ENCODE assay signal across 1 cellular context in the genomic region with DNA sequence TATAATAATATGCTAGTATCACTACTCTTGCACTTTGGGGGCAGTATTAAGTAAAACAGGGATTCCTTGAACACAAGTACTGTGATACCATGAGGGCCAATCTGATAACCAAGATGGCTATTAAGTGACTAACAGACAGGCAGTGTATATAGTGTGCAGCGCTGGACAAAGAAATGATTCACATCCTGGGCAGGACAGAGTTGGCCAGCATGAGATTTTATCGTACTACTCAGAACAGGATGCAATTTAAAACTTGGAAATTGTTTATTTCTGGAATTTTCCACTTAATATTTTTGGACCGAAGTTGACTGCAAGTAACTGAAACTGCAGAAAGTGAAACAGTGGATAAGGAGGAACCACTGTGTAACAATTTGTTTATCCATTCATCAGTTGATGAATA.
TF ChIP-seq lines count a peak whose summit lies in the region.

No MANE protein-coding gene starts in this region.

TF ChIP-seq in SK-N-SH, 30 proteins besides CTCF, POLR2A, EP300 and RAD21 (continued from another document):
- TF ChIP-seq, protein P1, sequence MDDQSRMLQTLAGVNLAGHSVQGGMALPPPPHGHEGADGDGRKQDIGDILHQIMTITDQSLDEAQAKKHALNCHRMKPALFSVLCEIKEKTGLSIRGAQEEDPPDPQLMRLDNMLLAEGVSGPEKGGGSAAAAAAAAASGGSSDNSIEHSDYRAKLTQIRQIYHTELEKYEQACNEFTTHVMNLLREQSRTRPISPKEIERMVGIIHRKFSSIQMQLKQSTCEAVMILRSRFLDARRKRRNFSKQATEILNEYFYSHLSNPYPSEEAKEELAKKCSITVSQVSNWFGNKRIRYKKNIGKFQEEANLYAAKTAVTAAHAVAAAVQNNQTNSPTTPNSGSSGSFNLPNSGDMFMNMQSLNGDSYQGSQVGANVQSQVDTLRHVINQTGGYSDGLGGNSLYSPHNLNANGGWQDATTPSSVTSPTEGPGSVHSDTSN (IDR thresholded peaks at IDR 0.05): peak; percentile 91
- TF ChIP-seq GABPA (IDR thresholded peaks at IDR 0.05; ENCODE audit: low read depth) (no peak), CHD2 (IDR thresholded peaks at IDR 0.05; ENCODE audit: low read length, partially characterized antibody) (no peak), SIN3A (IDR thresholded peaks at IDR 0.05; ENCODE audit: borderline replicate concordance, low read depth, low read length) (no peak), SMC3 (IDR thresholded peaks at IDR 0.05; ENCODE audit: low read depth, low read length) (no peak), RXRA (IDR thresholded peaks at IDR 0.05; ENCODE audit: borderline replicate concordance, low read depth) (peak; percentile 87), GATA2 (CRISPR knock-in tag; IDR thresholded peaks at IDR 0.05) (no peak), NRF1 (IDR thresholded peaks at IDR 0.05; ENCODE audit: low read depth, low read length) (no peak), YY1 (IDR thresholded peaks at IDR 0.05; ENCODE audit: low read depth) (peak; percentile 75; the same call in 1 of the 2 replicates), FOXM1 (IDR thresholded peaks at IDR 0.05; ENCODE audit: low read depth) (peak; percentile 96), EZH2phosphoT487 (IDR thresholded peaks at IDR 0.05; ENCODE audit: borderline replicate concordance, low read depth) (no peak), MXI1 (IDR thresholded peaks at IDR 0.05; ENCODE audit: low read depth, low read length) (no peak)
- TF ChIP-seq, protein P2, sequence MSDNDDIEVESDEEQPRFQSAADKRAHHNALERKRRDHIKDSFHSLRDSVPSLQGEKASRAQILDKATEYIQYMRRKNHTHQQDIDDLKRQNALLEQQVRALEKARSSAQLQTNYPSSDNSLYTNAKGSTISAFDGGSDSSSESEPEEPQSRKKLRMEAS (IDR thresholded peaks at IDR 0.05; ENCODE audit: low read depth): peak; percentile 87
- TF ChIP-seq, protein P3, sequence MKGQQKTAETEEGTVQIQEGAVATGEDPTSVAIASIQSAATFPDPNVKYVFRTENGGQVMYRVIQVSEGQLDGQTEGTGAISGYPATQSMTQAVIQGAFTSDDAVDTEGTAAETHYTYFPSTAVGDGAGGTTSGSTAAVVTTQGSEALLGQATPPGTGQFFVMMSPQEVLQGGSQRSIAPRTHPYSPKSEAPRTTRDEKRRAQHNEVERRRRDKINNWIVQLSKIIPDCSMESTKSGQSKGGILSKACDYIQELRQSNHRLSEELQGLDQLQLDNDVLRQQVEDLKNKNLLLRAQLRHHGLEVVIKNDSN (IDR thresholded peaks at IDR 0.05; ENCODE audit: borderline replicate concordance, low read depth): no peak
- TF ChIP-seq, protein P4, sequence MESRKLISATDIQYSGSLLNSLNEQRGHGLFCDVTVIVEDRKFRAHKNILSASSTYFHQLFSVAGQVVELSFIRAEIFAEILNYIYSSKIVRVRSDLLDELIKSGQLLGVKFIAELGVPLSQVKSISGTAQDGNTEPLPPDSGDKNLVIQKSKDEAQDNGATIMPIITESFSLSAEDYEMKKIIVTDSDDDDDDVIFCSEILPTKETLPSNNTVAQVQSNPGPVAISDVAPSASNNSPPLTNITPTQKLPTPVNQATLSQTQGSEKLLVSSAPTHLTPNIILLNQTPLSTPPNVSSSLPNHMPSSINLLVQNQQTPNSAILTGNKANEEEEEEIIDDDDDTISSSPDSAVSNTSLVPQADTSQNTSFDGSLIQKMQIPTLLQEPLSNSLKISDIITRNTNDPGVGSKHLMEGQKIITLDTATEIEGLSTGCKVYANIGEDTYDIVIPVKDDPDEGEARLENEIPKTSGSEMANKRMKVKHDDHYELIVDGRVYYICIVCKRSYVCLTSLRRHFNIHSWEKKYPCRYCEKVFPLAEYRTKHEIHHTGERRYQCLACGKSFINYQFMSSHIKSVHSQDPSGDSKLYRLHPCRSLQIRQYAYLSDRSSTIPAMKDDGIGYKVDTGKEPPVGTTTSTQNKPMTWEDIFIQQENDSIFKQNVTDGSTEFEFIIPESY (IDR thresholded peaks at IDR 0.05; ENCODE audit: borderline replicate concordance, low read depth): peak; percentile 78
